Comparison of ENCODE assay signal across 8 cellular contexts in genomic region chr16:69709456-69710084, GRCh38. TPM values are rescaled to one million over a fixed set of nuclear protein-coding genes. Genes with fewer than 3 reads are reported as not detected.
DNase-seq lines count a peak whose midpoint lies in the region; ATAC-seq and TF ChIP-seq lines count a peak whose summit lies in the region.

No MANE protein-coding gene starts in this region.

- H3K4me3 Mint-ChIP-seq in naive thymus-derived CD8-positive, alpha-beta T cell, result no peak overlapping the region

- peaks cover 0 to 16% (median 0%) of the 10 kb centered on the region in 3 donors for H3K36me3 Mint-ChIP-seq in naive thymus-derived CD8-positive, alpha-beta T cell

- no peaks in the 10 kb centered on the region for H3K27me3 ChIP-seq in esophagus muscularis mucosa

- no peaks in the 10 kb centered on the region for H3K9me3 ChIP-seq in esophagus muscularis mucosa

- H3K4me1 Mint-ChIP-seq in naive thymus-derived CD8-positive, alpha-beta T cell, result peaks cover 0 to 5% (median 1%) of the 10 kb centered on the region in 4 donors

- 30% methylated on average over 5 of the region's 5 CpGs for WGBS in esophagus muscularis mucosa

- intact Hi-C loops in esophagus muscularis mucosa (cut with DNase I), result loop anchor here (1.0 to 5.0 kb wide), 2 partner anchors 45 to 312 kb away; partner anchors contain the start of gene NOB1

- peak overlapping the region; percentile 16 to 50 (median 34) for H3K27ac ChIP-seq in esophagus muscularis mucosa (replicated peaks in 1 of 4)

- POLR2A ChIA-PET in naive thymus-derived CD8-positive, alpha-beta T cell (lab: Charles Lee), result interaction anchor here (0.5 to 5.9 kb wide), 5 partner anchors 16 to 423 kb away, joined by 3 to 38 read pairs (median 5); partner anchors contain the start of genes NOB1 and NQO1

- H3K36me3 ChIP-seq in esophagus muscularis mucosa, result peaks cover 14 to 58% (median 46%) of the 10 kb centered on the region in 4 donors

- no peaks in the 10 kb centered on the region for H3K27me3 Mint-ChIP-seq in naive thymus-derived CD8-positive, alpha-beta T cell

- peaks cover 6 to 52% (median 48%) of the 10 kb centered on the region in 4 donors for H3K4me1 ChIP-seq in esophagus muscularis mucosa

- DNase-seq in SIG-M5 treated with dmso at 0.1 percent for 504 hours (lab: John Stamatoyannopoulos, UW; ENCODE audit: unreplicated experiment) (peak; percentile 63), SIG-M5 (lab: John Stamatoyannopoulos, UW) (no peak), NCI-H1092 (lab: John Stamatoyannopoulos, UW) (peak; percentile 55), SKM-1 (lab: John Stamatoyannopoulos, UW; ENCODE audit: unreplicated experiment) (peak; percentile 35), esophagus muscularis mucosa (ENCODE audit: extremely low spot score) (peak; percentile 57)
- peak in 4 of 10 donors; percentile 6 to 65 (median 60) for DNase-seq in naive thymus-derived CD8-positive, alpha-beta T cell
- no peak for DNase-seq in stimulated activated CD4-positive, alpha-beta T cell treated with anti-CD3 and anti-CD28 coated beads, Interleukin-15, amount 100 ng/mL, for 24 hours

- H3K9me3 Mint-ChIP-seq in naive thymus-derived CD8-positive, alpha-beta T cell, result no peaks in the 10 kb centered on the region

- H3K27ac Mint-ChIP-seq in naive thymus-derived CD8-positive, alpha-beta T cell, result peak overlapping the region in 4 of 10 donors; percentile 1 to 38 (median 28)

- TF ChIP-seq EP300 in esophagus muscularis mucosa (IDR thresholded peaks at IDR 0.05), result no peak

- peak; percentile 68 to 80 (median 69) for TF ChIP-seq CTCF in esophagus muscularis mucosa (IDR thresholded peaks at IDR 0.05)

- no peak overlapping the region for H3K4me3 ChIP-seq in esophagus muscularis mucosa

- TF ChIP-seq POLR2A in esophagus muscularis mucosa (IDR thresholded peaks at IDR 0.05; ENCODE audit: low read depth), result no peak

- ATAC-seq in naive thymus-derived CD8-positive, alpha-beta T cell, result peak; percentile 60 to 76
- ATAC-seq in HG02610 (IDR thresholded peaks at IDR 0.05; ENCODE audit: unreplicated experiment), result no peak

RNA-seq across cellular contexts. Expression of gene NQO1, which starts 16.8 kb away (rescaled TPM):
- 100 to 1,000 TPM in 2 of 4 donors, 10 to 100 TPM in 2; 54.5 to 114 (median 96.3) TPM for total RNA-seq in esophagus muscularis mucosa
- 1 to 10 TPM; 3.4 to 3.7 TPM for total RNA-seq in naive thymus-derived CD8-positive, alpha-beta T cell
- 1 to 10 TPM; 2.5 to 4.1 (median 3.0) TPM for polyA plus RNA-seq in naive thymus-derived CD8-positive, alpha-beta T cell

RNA-seq across cellular contexts. Expression of gene NOB1, which starts 45.2 kb away (rescaled TPM):
- 10 to 100 TPM; 22.4 to 39.2 (median 30.3) TPM for total RNA-seq in esophagus muscularis mucosa
- 10 to 100 TPM; 59.7 to 61.5 TPM for total RNA-seq in naive thymus-derived CD8-positive, alpha-beta T cell
- 10 to 100 TPM; 35.1 to 60.3 (median 48.6) TPM for polyA plus RNA-seq in naive thymus-derived CD8-positive, alpha-beta T cell

RNA-seq across cellular contexts. Expression of gene WWP2, which starts 52.6 kb away (rescaled TPM):
- total RNA-seq in esophagus muscularis mucosa, result 10 to 100 TPM; 21.9 to 32.8 (median 27.8) TPM
- total RNA-seq in naive thymus-derived CD8-positive, alpha-beta T cell, result 10 to 100 TPM; 56.1 to 63.3 TPM
- 10 to 100 TPM; 27.0 to 39.5 (median 31.3) TPM for polyA plus RNA-seq in naive thymus-derived CD8-positive, alpha-beta T cell

Comparison
In these comparisons a context has a peak if more than half of its experiments do, and no peak if none do; other contexts are left out.
1. DNase-seq: peak in SIG-M5 treated with dmso at 0.1 percent for 504 hours (single experiment), NCI-H1092 (single experiment), SKM-1 (single experiment) and esophagus muscularis mucosa (single experiment); none in SIG-M5 (single experiment) and stimulated activated CD4-positive, alpha-beta T cell treated with anti-CD3 and anti-CD28 coated beads, Interleukin-15, amount 100 ng/mL, for 24 hours (single experiment).
2. RNA of gene NQO1, which starts 16.8 kb away (total RNA-seq): 54.5 to 114 TPM in esophagus muscularis mucosa; 3.4 to 3.7 TPM in naive thymus-derived CD8-positive, alpha-beta T cell; every median in the first group is over 10 times any median in the second.